ENCODE assay signal across 8 cellular contexts in genomic region chr3:192824313-192824712, GRCh38.
"Had no signal": no experiment of that assay in that cellular context is flagged by ENCODE, and none has a peak within 500 bp of the region (broad histone marks: within the 10 kb centered on the region; RNA-seq: fewer than 3 reads in every experiment).

No MANE protein-coding gene starts in this region.

- H3K36me3 ChIP-seq: HAP-1 had no signal

- H3K9me3 ChIP-seq: HAP-1 had no signal

- H3K4me3 ChIP-seq: GM23248, GM23338, HAP-1 had no signal

- DNase-seq: GM23248, GOT3, H7, H9, HCEC 1CT, HFFc6 had no signal

- H3K27ac ChIP-seq: GM23248 had no signal
